8 cellular contexts compared by ENCODE assay signal in genomic region chr10:97426776-97427570, GRCh38. TPM values are rescaled to one million over a fixed set of nuclear protein-coding genes. Genes with fewer than 3 reads are reported as not detected.
DNase-seq lines count a peak whose midpoint lies in the region; ATAC-seq and TF ChIP-seq lines count a peak whose summit lies in the region.

No MANE protein-coding gene starts in this region.

- peaks cover 42% of the 10 kb centered on the region for H3K79me2 ChIP-seq in hepatocyte

- CTCF ChIA-PET in activated CD4-positive, alpha-beta T cell treated with anti-CD3 and anti-CD28 coated beads for 36 hours (lab: Charles Lee): interaction anchor here (1.2 to 4.2 kb wide), 7 partner anchors 8 to 41 kb away, joined by 3 to 34 read pairs (median 5); no protein-coding TSS in a partner anchor

- peak overlapping the region; percentile 96 for H3K4me3 Mint-ChIP-seq in activated CD4-positive, alpha-beta T cell treated with anti-CD3 and anti-CD28 coated beads for 36 hours
- peak overlapping the region; percentile 86 for H3K4me3 Mint-ChIP-seq in activated T-helper 2 cell treated with anti-CD3 and anti-CD28 coated beads, Interferon-gamma antibody, Interleukin-2, Interleukin-4, amounts not matched to agents 10 μg/mL and 5 μg/mL and 100 μg/mL, durations not matched to agents 14 hours and 24 hours and 36 hours (ENCODE audit: low read depth)

- no peak for ATAC-seq in activated CD4-positive, alpha-beta T cell treated with anti-CD3 and anti-CD28 coated beads for 36 hours

- H3K4me1 ChIP-seq in hepatocyte (ENCODE audit: insufficient read depth) (peaks cover 16% of the 10 kb centered on the region), spleen (peaks cover 23 to 75% (median 46%) of the 10 kb centered on the region in 6 donors)

- TF ChIP-seq CTCF in hepatocyte (IDR thresholded peaks at IDR 0.05; ENCODE audit: poor library complexity) (no peak), spleen (IDR thresholded peaks at IDR 0.05 in 8 of 11, conservative IDR thresholded peaks at IDR 0.05 in 3 of 11) (no peak)

- H3K27ac ChIP-seq in hepatocyte (peak overlapping the region; percentile 94), spleen (peak overlapping the region; percentile 79 to 95 (median 94))

- no peaks in the 10 kb centered on the region for H3K9me3 Mint-ChIP-seq in activated CD4-positive, alpha-beta T cell treated with anti-CD3 and anti-CD28 coated beads for 36 hours (ENCODE audit: low read depth)
- H3K9me3 Mint-ChIP-seq in activated T-helper 2 cell treated with anti-CD3 and anti-CD28 coated beads, Interferon-gamma antibody, Interleukin-2, Interleukin-4, amounts not matched to agents 10 μg/mL and 5 μg/mL and 100 μg/mL, durations not matched to agents 14 hours and 24 hours and 36 hours: no peaks in the 10 kb centered on the region

- H3K9me3 ChIP-seq in hepatocyte (ENCODE audit: low read depth) (no peaks in the 10 kb centered on the region), spleen (no peaks in the 10 kb centered on the region)

- peaks cover 45% of the 10 kb centered on the region for H3K4me1 Mint-ChIP-seq in activated CD4-positive, alpha-beta T cell treated with anti-CD3 and anti-CD28 coated beads for 36 hours
- peaks cover 31% of the 10 kb centered on the region for H3K4me1 Mint-ChIP-seq in activated T-helper 2 cell treated with anti-CD3 and anti-CD28 coated beads, Interferon-gamma antibody, Interleukin-2, Interleukin-4, amounts not matched to agents 10 μg/mL and 5 μg/mL and 100 μg/mL, durations not matched to agents 14 hours and 24 hours and 36 hours (ENCODE audit: low read depth)

- 3% methylated on average over 34 of the region's 34 CpGs for WGBS in hepatocyte (ENCODE audit: low lambda C conversion rate, missing lambda C conversion rate)
- 15 to 28% (median 23%) methylated on average over 34 of the region's 34 CpGs for WGBS in spleen, 5 donors

- peak; percentile 45 for DNase-seq in activated CD4-positive, alpha-beta T cell treated with anti-CD3 and anti-CD28 coated beads for 36 hours
- DNase-seq in activated CD4-positive, alpha-beta T cell treated with anti-CD3 and anti-CD28 coated beads, Interleukin-2, amount 50 U/mL, for 1 hour: no peak
- no peak for DNase-seq in activated T-helper 2 cell treated with anti-CD3 and anti-CD28 coated beads, Interferon-gamma antibody, Interleukin-2, Interleukin-4, amounts not matched to agents 10 μg/mL and 5 μg/mL and 100 μg/mL, durations not matched to agents 14 hours and 24 hours and 36 hours (ENCODE audit: low spot score)
- peak; percentile 38 for DNase-seq in hepatocyte (ENCODE audit: low spot score)
- DNase-seq in spleen: no peak
- DNase-seq in globus pallidus (ENCODE audit: low spot score): no peak
- DNase-seq in stimulated activated CD4-positive, alpha-beta T cell treated with anti-CD3 and anti-CD28 coated beads, Interleukin-4, amount 100 ng/mL, for 4 hours: no peak
- DNase-seq in NCI-H345 treated with DMSO at 0.1 percent for 48 hours (lab: John Stamatoyannopoulos, UW; ENCODE audit: unreplicated experiment): no peak

- no peaks in the 10 kb centered on the region for H3K9me2 ChIP-seq in hepatocyte (replicated peaks; ENCODE audit: insufficient read depth)

- H3K36me3 Mint-ChIP-seq in activated CD4-positive, alpha-beta T cell treated with anti-CD3 and anti-CD28 coated beads for 36 hours (ENCODE audit: low read depth): peaks cover 62% of the 10 kb centered on the region
- H3K36me3 Mint-ChIP-seq in activated T-helper 2 cell treated with anti-CD3 and anti-CD28 coated beads, Interferon-gamma antibody, Interleukin-2, Interleukin-4, amounts not matched to agents 10 μg/mL and 5 μg/mL and 100 μg/mL, durations not matched to agents 14 hours and 24 hours and 36 hours (ENCODE audit: low read depth): peaks cover 61% of the 10 kb centered on the region

- H3K36me3 ChIP-seq in hepatocyte (replicated peaks; ENCODE audit: insufficient read depth, low read depth) (no peaks in the 10 kb centered on the region), spleen (peaks cover 0 to 30% (median 26%) of the 10 kb centered on the region in 6 donors)

- no peaks in the 10 kb centered on the region for H3K27me3 Mint-ChIP-seq in activated CD4-positive, alpha-beta T cell treated with anti-CD3 and anti-CD28 coated beads for 36 hours
- H3K27me3 Mint-ChIP-seq in activated T-helper 2 cell treated with anti-CD3 and anti-CD28 coated beads, Interferon-gamma antibody, Interleukin-2, Interleukin-4, amounts not matched to agents 10 μg/mL and 5 μg/mL and 100 μg/mL, durations not matched to agents 14 hours and 24 hours and 36 hours (ENCODE audit: low read depth): no peaks in the 10 kb centered on the region

- intact Hi-C loops in activated CD4-positive, alpha-beta T cell treated with anti-CD3 and anti-CD28 coated beads for 36 hours (cut with DNase I, micrococcal nuclease): loop anchor here in 1 of 2 experiments (1.0 to 10.0 kb wide), 5 partner anchors 26 to 708 kb away; partner anchors contain the start of genes FRAT2, LCOR, MMS19 and R3HCC1L
- intact Hi-C loops in activated T-helper 2 cell treated with anti-CD3 and anti-CD28 coated beads, Interferon-gamma antibody, Interleukin-2, Interleukin-4, amounts not matched to agents 10 μg/mL and 5 μg/mL and 100 μg/mL, durations not matched to agents 14 hours and 24 hours and 36 hours (cut with micrococcal nuclease): loop anchor here (2.0 to 10.0 kb wide), 2 partner anchors 72 to 218 kb away; partner anchors contain the start of genes MMS19, PI4K2A and UBTD1
- intact Hi-C loops in spleen (cut with DNase I; ENCODE audit: low total_unique reads): no loop called here

- peak overlapping the region; percentile 97 for H3K27ac Mint-ChIP-seq in activated CD4-positive, alpha-beta T cell treated with anti-CD3 and anti-CD28 coated beads for 36 hours
- H3K27ac Mint-ChIP-seq in activated T-helper 2 cell treated with anti-CD3 and anti-CD28 coated beads, Interferon-gamma antibody, Interleukin-2, Interleukin-4, amounts not matched to agents 10 μg/mL and 5 μg/mL and 100 μg/mL, durations not matched to agents 14 hours and 24 hours and 36 hours: peak overlapping the region; percentile 98

- POLR2A ChIA-PET in activated CD4-positive, alpha-beta T cell treated with anti-CD3 and anti-CD28 coated beads for 36 hours (lab: Charles Lee): interaction anchor here (0.7 to 2.0 kb wide), 9 partner anchors 8 to 93 kb away, joined by 3 to 23 read pairs (median 5); partner anchors contain the start of gene RRP12

- H3K27me3 ChIP-seq in hepatocyte: no peaks in the 10 kb centered on the region
- H3K27me3 ChIP-seq in spleen (replicated peaks in 1 of 7): no peaks in the 10 kb centered on the region

- no peak for TF ChIP-seq POLR2A in spleen (IDR thresholded peaks at IDR 0.05)

- H3K4me2 ChIP-seq in hepatocyte: peak overlapping the region; percentile 90

- H3K4me3 ChIP-seq in hepatocyte (peak overlapping the region; percentile 91), spleen (peak overlapping the region; percentile 60 to 99 (median 86))

- H4K20me1 ChIP-seq in hepatocyte (ENCODE audit: insufficient read depth, poor library complexity, severe bottlenecking): peaks cover 14% of the 10 kb centered on the region

- peak overlapping the region; percentile 73 for H2AFZ ChIP-seq in hepatocyte

RNA-seq across cellular contexts. Expression of gene PGAM1, which starts 1.0 kb away (rescaled TPM):
- 1,000 to 10,000 TPM; 1,151 to 1,499 TPM for total RNA-seq in activated CD4-positive, alpha-beta T cell treated with anti-CD3 and anti-CD28 coated beads for 36 hours
- 877 and 885 TPM in 2 replicates for total RNA-seq in activated T-helper 2 cell treated with anti-CD3 and anti-CD28 coated beads, Interferon-gamma antibody, Interleukin-2, Interleukin-4, amounts not matched to agents 10 μg/mL and 5 μg/mL and 100 μg/mL, durations not matched to agents 14 hours and 24 hours and 36 hours
- total RNA-seq in hepatocyte (204 and 214 TPM in 2 replicates), spleen (100 to 1,000 TPM; 144 to 235 (median 197) TPM)
- polyA plus RNA-seq in hepatocyte (239 and 254 TPM in 2 replicates), spleen (100 to 1,000 TPM in 1 of 3 donors, 10 to 100 TPM in 2; 51.4 to 146 (median 98.8) TPM)

RNA-seq across cellular contexts. Expression of gene EXOSC1, which starts 18.8 kb away (rescaled TPM):
- 10 to 100 TPM; 52.3 to 54.2 TPM for total RNA-seq in activated CD4-positive, alpha-beta T cell treated with anti-CD3 and anti-CD28 coated beads for 36 hours
- 49.9 and 53.4 TPM in 2 replicates for total RNA-seq in activated T-helper 2 cell treated with anti-CD3 and anti-CD28 coated beads, Interferon-gamma antibody, Interleukin-2, Interleukin-4, amounts not matched to agents 10 μg/mL and 5 μg/mL and 100 μg/mL, durations not matched to agents 14 hours and 24 hours and 36 hours
- total RNA-seq in hepatocyte (34.7 and 40.0 TPM in 2 replicates), spleen (10 to 100 TPM; 28.7 to 38.2 (median 33.8) TPM)
- polyA plus RNA-seq in hepatocyte (39.1 and 51.7 TPM in 2 replicates), spleen (10 to 100 TPM; 42.1 to 50.5 (median 49.4) TPM)

RNA-seq across cellular contexts. Expression of gene ZDHHC16, which starts 19.0 kb away (rescaled TPM):
- 10 to 100 TPM; 34.6 to 42.8 TPM for total RNA-seq in activated CD4-positive, alpha-beta T cell treated with anti-CD3 and anti-CD28 coated beads for 36 hours
- 41.4 and 52.9 TPM in 2 replicates for total RNA-seq in activated T-helper 2 cell treated with anti-CD3 and anti-CD28 coated beads, Interferon-gamma antibody, Interleukin-2, Interleukin-4, amounts not matched to agents 10 μg/mL and 5 μg/mL and 100 μg/mL, durations not matched to agents 14 hours and 24 hours and 36 hours
- total RNA-seq in hepatocyte (54.4 and 57.0 TPM in 2 replicates), spleen (10 to 100 TPM; 23.6 to 26.1 (median 25.1) TPM)
- polyA plus RNA-seq in hepatocyte (81.9 and 86.8 TPM in 2 replicates), spleen (10 to 100 TPM; 14.0 to 20.1 (median 15.7) TPM)

RNA-seq across cellular contexts. Expression of gene RRP12, which starts 25.8 kb away (rescaled TPM):
- total RNA-seq in activated CD4-positive, alpha-beta T cell treated with anti-CD3 and anti-CD28 coated beads for 36 hours: 10 to 100 TPM; 45.9 to 49.4 TPM
- 69.8 and 70.1 TPM in 2 replicates for total RNA-seq in activated T-helper 2 cell treated with anti-CD3 and anti-CD28 coated beads, Interferon-gamma antibody, Interleukin-2, Interleukin-4, amounts not matched to agents 10 μg/mL and 5 μg/mL and 100 μg/mL, durations not matched to agents 14 hours and 24 hours and 36 hours
- total RNA-seq in hepatocyte (8.5 and 10.6 TPM in 2 replicates), spleen (10 to 100 TPM; 13.4 to 51.4 (median 24.6) TPM)
- polyA plus RNA-seq in hepatocyte (19.6 and 20.6 TPM in 2 replicates), spleen (10 to 100 TPM; 12.3 to 30.3 (median 25.1) TPM)

Comparison
In these comparisons a context has a peak if more than half of its experiments do, and no peak if none do; other contexts are left out.
1. DNase-seq: peak in activated CD4-positive, alpha-beta T cell treated with anti-CD3 and anti-CD28 coated beads for 36 hours (single experiment) and hepatocyte (single experiment); none in activated CD4-positive, alpha-beta T cell treated with anti-CD3 and anti-CD28 coated beads, Interleukin-2, amount 50 U/mL, for 1 hour (single experiment), activated T-helper 2 cell treated with anti-CD3 and anti-CD28 coated beads, Interferon-gamma antibody, Interleukin-2, Interleukin-4, amounts not matched to agents 10 μg/mL and 5 μg/mL and 100 μg/mL, durations not matched to agents 14 hours and 24 hours and 36 hours (single experiment), spleen (single experiment), globus pallidus (single experiment), stimulated activated CD4-positive, alpha-beta T cell treated with anti-CD3 and anti-CD28 coated beads, Interleukin-4, amount 100 ng/mL, for 4 hours (0 of 2) and NCI-H345 treated with DMSO at 0.1 percent for 48 hours (single experiment).